ENCODE assay signal across 8 cellular contexts in the genomic region with DNA sequence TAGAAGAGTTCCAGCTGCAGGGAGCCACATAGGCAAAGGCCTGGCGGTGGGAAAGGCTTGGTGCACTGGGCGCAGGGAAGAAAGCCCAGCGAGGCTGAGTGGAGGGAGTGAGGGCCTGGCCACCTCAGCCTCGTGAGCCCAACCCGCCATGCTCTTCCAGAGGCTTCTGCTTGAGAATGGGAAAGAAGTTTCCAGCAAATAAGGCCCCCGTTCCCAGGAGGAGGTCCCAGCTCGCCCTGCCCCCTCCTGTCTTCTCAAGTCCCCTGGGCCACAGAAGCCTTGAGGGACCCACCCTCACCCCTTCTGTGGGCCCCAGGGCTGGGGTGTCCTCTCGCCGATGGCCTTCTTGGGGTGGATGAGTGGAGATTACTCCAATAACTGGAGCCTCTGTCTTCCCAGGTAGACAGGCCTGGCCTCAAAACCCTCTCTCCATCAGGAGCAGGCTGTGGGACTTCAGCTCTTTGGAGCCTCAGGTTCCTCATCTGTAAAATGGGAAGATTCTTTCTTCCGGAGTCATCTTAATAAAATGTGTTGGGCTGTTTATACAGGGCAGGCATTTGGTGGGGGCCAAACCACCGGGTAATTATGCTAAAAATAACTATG. TPM values are rescaled to one million over a fixed set of nuclear protein-coding genes. Genes with fewer than 3 reads are reported as not detected.
DNase-seq lines count a peak whose midpoint lies in the region; ATAC-seq and TF ChIP-seq lines count a peak whose summit lies in the region.

No MANE protein-coding gene starts in this region.

- H3K9me3 ChIP-seq in MG63 (no peaks in the 10 kb centered on the region), psoas muscle (no peaks in the 10 kb centered on the region)

- WGBS in psoas muscle, 3 donors = 83 to 86% (median 86%) methylated on average over 9 to 11 of the region's 11 CpGs

- H3K4me1 ChIP-seq in psoas muscle = peaks cover 32% of the 10 kb centered on the region

- TF ChIP-seq CTCF in dorsolateral prefrontal cortex (IDR thresholded peaks at IDR 0.05 in 54 of 56, conservative IDR thresholded peaks at IDR 0.05 in 2 of 56; ENCODE audit: low read depth in 1 of 56, partially characterized antibody in 56 of 56) (no peak), psoas muscle (IDR thresholded peaks at IDR 0.05) (no peak)

- intact Hi-C loops in dorsolateral prefrontal cortex (cut with DNase I) = loop anchor here (5.0 kb wide), 1 partner anchor 130 kb away; a partner anchor contains a TSS
- intact Hi-C loops in psoas muscle (cut with DNase I) = no loop called here

- DNase-seq in ELF-1 (ENCODE audit: low read depth, low spot score) = peak; percentile 49
- no peak for DNase-seq in MG63
- DNase-seq in dorsolateral prefrontal cortex = no peak
- no peak for DNase-seq in psoas muscle
- no peak for DNase-seq in NCI-H2107 treated with DMSO at 0.1 percent for 48 hours (lab: John Stamatoyannopoulos, UW; ENCODE audit: unreplicated experiment)

- H3K27me3 ChIP-seq in MG63 = no peaks in the 10 kb centered on the region
- H3K27me3 ChIP-seq in dorsolateral prefrontal cortex = no peaks in the 10 kb centered on the region
- no peaks in the 10 kb centered on the region for H3K27me3 ChIP-seq in psoas muscle (ENCODE audit: insufficient read depth in 3 of 3, low read length in 2 of 3)

- H3K4me3 ChIP-seq in MG63 = peak overlapping the region; percentile 52
- H3K4me3 ChIP-seq in dorsolateral prefrontal cortex = peak overlapping the region in 46 of 59 donors; percentile 41 to 82 (median 66)
- H3K4me3 ChIP-seq in psoas muscle = peak overlapping the region; percentile 64

- H3K27ac ChIP-seq in dorsolateral prefrontal cortex (peak overlapping the region in 46 of 59 donors; percentile 5 to 87 (median 74)), psoas muscle (peak overlapping the region; percentile 87)

- no peaks in the 10 kb centered on the region for H3K36me3 ChIP-seq in MG63
- no peaks in the 10 kb centered on the region for H3K36me3 ChIP-seq in psoas muscle (ENCODE audit: insufficient read depth in 1 of 2, low read depth in 1 of 2)

- no peak for ATAC-seq in psoas muscle
- ATAC-seq in GM19397 (IDR thresholded peaks at IDR 0.05; ENCODE audit: unreplicated experiment) = no peak
- no peak for ATAC-seq in HG03095 (IDR thresholded peaks at IDR 0.05; ENCODE audit: unreplicated experiment)
- no peak for ATAC-seq in GM18868 (IDR thresholded peaks at IDR 0.05; ENCODE audit: unreplicated experiment)

RNA-seq across cellular contexts. Expression of a gene that starts 0.9 kb away (rescaled TPM):
- total RNA-seq in MG63 (2014; rRNA removed; shearing (Covaris generic); ENCODE audit: low replicate concordance) = 11.8 and 18.8 TPM in 2 replicates
- total RNA-seq in dorsolateral prefrontal cortex (100 to 1,000 TPM in 118 of 120 experiments, 10 to 100 TPM in 2; 90.3 to 278 (median 166) TPM), psoas muscle (100 to 1,000 TPM in 2 of 4 donors, 10 to 100 TPM in 2; 30.3 to 113 (median 83.8) TPM)
- 100 to 1,000 TPM in 2 of 3 donors, 10 to 100 TPM in 1; 56.9 to 152 (median 107) TPM for polyA plus RNA-seq in psoas muscle

Comparison
In these comparisons a context has a peak if more than half of its experiments do, and no peak if none do; other contexts are left out.
1. intact Hi-C loops: an anchor here in dorsolateral prefrontal cortex (5.0 kb wide); none called in psoas muscle.